In the genomic region with DNA sequence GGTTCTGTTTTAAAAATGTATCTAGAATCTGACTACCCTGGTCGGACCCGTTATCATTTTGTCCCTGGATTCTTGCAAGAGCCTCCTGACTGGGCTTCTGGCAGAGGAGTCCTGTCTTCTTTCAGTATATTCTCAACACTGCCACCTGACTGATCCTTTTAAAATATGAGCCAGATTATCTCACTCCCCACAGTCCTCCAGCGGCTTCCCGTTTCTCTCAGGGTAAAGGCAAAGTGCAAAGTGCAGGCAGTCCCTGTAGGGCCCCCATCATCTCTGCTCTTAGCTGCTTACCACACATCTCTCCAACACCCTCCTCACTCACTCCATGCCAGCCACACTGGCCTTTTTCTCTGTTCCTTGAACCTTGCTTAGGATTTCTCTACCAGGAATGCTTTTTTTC, we compare ENCODE assay signal across 8 cellular contexts. TPM values are rescaled to one million over a fixed set of nuclear protein-coding genes. Genes with fewer than 3 reads are reported as not detected.
A peak's percentile ranks its signal among the peaks of the same experiment; 100 is the strongest.
DNase-seq lines count a peak whose midpoint lies in the region; ATAC-seq and TF ChIP-seq lines count a peak whose summit lies in the region.

No MANE protein-coding gene starts in this region.

- H3K4me3 ChIP-seq in A673 (ENCODE audit: low read depth, low read length, poor library complexity, severe bottlenecking) (no peak overlapping the region), muscle layer of colon (ENCODE audit: low read depth in 1 of 2, low read length in 2 of 2) (peak overlapping the region in 1 of 2 donors; percentile 34)

- TF ChIP-seq CTCF in A673 (conservative IDR thresholded peaks at IDR 0.05; ENCODE audit: low read depth, low read length), result no peak

- peak overlapping the region; percentile 35 for H3K9ac ChIP-seq in muscle layer of colon (ENCODE audit: low read length)

- ATAC-seq in GM18870 (IDR thresholded peaks at IDR 0.05; ENCODE audit: unreplicated experiment) (no peak), GM18511 (IDR thresholded peaks at IDR 0.05; ENCODE audit: unreplicated experiment) (no peak), GM18519 (IDR thresholded peaks at IDR 0.05; ENCODE audit: low FRiP score, unreplicated experiment) (no peak)

- no TSS peak for BruUV-seq in A673 (replicated peaks; lab: Mats Ljungman, UMichigan)

- H3K27me3 ChIP-seq in A673 (replicated peaks; ENCODE audit: insufficient read depth, low read depth, low read length, poor library complexity) (no peaks in the 10 kb centered on the region), muscle layer of colon (ENCODE audit: control insufficient read depth in 1 of 2, insufficient read depth in 2 of 2, low read length in 2 of 2) (no peaks in the 10 kb centered on the region)

- DNase-seq in A673 (ENCODE audit: low spot score) (no peak), NCI-H82 (lab: John Stamatoyannopoulos, UW) (peak; percentile 88), SW 1271 (lab: John Stamatoyannopoulos, UW) (no peak)

- CTCF ChIA-PET in A673 (lab: Charles Lee), result no interaction called here

- H3K27ac ChIP-seq in A673 (ENCODE audit: low read depth, low read length, poor library complexity, severe bottlenecking) (peak overlapping the region; percentile 32), cingulate gyrus (ENCODE audit: low read depth, low read length) (peak overlapping the region; percentile 76), muscle layer of colon (ENCODE audit: low read depth, low read length) (peak overlapping the region; percentile 96)

- POLR2A ChIA-PET in A673 (lab: Charles Lee; ENCODE audit: low non-redundant PET), result interaction anchor here (0.7 kb wide), 1 partner anchor 22 kb away, joined by 3 read pairs; no protein-coding TSS in a partner anchor

- H3K36me3 ChIP-seq in A673 (ENCODE audit: insufficient read depth, low read length, poor library complexity, severe bottlenecking) (no peaks in the 10 kb centered on the region), muscle layer of colon (ENCODE audit: insufficient read depth, low read length) (no peaks in the 10 kb centered on the region)

- H3K9me3 ChIP-seq in A673 (ENCODE audit: low read depth, low read length, poor library complexity, severe bottlenecking) (no peaks in the 10 kb centered on the region), muscle layer of colon (ENCODE audit: low read length) (no peaks in the 10 kb centered on the region)

- intact Hi-C loops in A673 (cut with micrococcal nuclease; ENCODE audit: unreplicated experiment), result no loop called here

- H3K4me1 ChIP-seq in A673 (ENCODE audit: insufficient read depth, low read length, poor library complexity, severe bottlenecking) (peaks cover 46% of the 10 kb centered on the region), muscle layer of colon (ENCODE audit: insufficient read depth, low read length) (peaks cover 69% of the 10 kb centered on the region)

RNA-seq across cellular contexts. Expression of a gene that starts 28.5 kb away (rescaled TPM):
- total RNA-seq in A673 (2021), result 34.6 and 35.3 TPM in 2 replicates

Comparison
In these comparisons a context has a peak if more than half of its experiments do, and no peak if none do; other contexts are left out.
1. H3K27ac ChIP-seq: peak in every context shown above with its lines; median percentile 96 in muscle layer of colon; 76 in cingulate gyrus; 32 in A673.